10 cellular contexts compared by ENCODE assay signal in the genomic region with DNA sequence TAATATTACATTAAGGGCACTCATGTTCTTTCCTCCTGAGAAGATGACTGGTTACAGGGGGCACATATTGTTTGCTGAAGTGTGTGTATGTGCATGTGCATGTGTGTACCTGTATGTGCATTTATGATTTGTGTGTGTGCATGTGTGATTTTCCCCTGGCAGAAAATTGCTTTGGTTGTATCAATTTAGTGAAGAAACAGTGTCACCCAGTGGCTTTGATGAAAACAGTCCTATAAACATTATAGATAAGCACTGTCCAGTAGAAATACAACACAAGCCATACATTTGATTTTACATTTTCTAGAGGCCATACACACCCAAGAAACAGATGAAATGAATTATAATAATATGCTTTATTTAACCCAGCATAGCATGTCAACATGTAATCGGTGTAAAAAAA. TPM values are rescaled to one million over a fixed set of nuclear protein-coding genes. Genes with fewer than 3 reads are reported as not detected.
DNase-seq lines count a peak whose midpoint lies in the region; ATAC-seq, FAIRE-seq and TF ChIP-seq lines count a peak whose summit lies in the region.
"Had no signal": no experiment of that assay in that cellular context is flagged by ENCODE, and none has a peak within 500 bp of the region (broad histone marks: within the 10 kb centered on the region; RNA-seq: fewer than 3 reads in every experiment).

No MANE protein-coding gene starts in this region.

- peaks cover 6 to 86% (median 78%) of the 10 kb centered on the region in 4 donors for H3K4me1 ChIP-seq in esophagus muscularis mucosa
- no peaks in the 10 kb centered on the region for H3K4me1 ChIP-seq in pancreas
- H3K4me1 ChIP-seq: left lung had no signal

- no peak overlapping the region for H3K4me3 ChIP-seq in esophagus muscularis mucosa
- no peak overlapping the region for H3K4me3 ChIP-seq in pancreas
- H3K4me3 ChIP-seq: left lung had no signal

- H3K9me3 ChIP-seq in esophagus muscularis mucosa (no peaks in the 10 kb centered on the region), pancreas (no peaks in the 10 kb centered on the region)
- H3K9me3 ChIP-seq: left lung had no signal

- H3K4me1 Mint-ChIP-seq in activated T-helper 2 cell treated with anti-CD3 and anti-CD28 coated beads, Interferon-gamma antibody, Interleukin-2, Interleukin-4, amounts not matched to agents 10 μg/mL and 5 μg/mL and 100 μg/mL, durations not matched to agents 14 hours and 24 hours and 36 hours (ENCODE audit: low read depth), result no peaks in the 10 kb centered on the region
- H3K4me1 Mint-ChIP-seq: activated naive CD8-positive, alpha-beta T cell treated with anti-CD3 and anti-CD28 coated beads, Interleukin-2, amount 10 ng/mL, durations not matched to agents 7 days and 5 days had no signal

- H3K36me3 ChIP-seq in esophagus muscularis mucosa (no peaks in the 10 kb centered on the region), pancreas (no peaks in the 10 kb centered on the region)
- H3K36me3 ChIP-seq: left lung had no signal

- TF ChIP-seq EP300 in esophagus muscularis mucosa (IDR thresholded peaks at IDR 0.05), result no peak

- whole genome bisulfite sequencing in esophagus muscularis mucosa, result 85% methylated on average over 1 of the region's 1 CpG
- WGBS in pancreas, 2 donors, result 78 to 90% methylated on average over 1 of the region's 1 CpG

- no peaks in the 10 kb centered on the region for H3K36me3 Mint-ChIP-seq in activated T-helper 2 cell treated with anti-CD3 and anti-CD28 coated beads, Interferon-gamma antibody, Interleukin-2, Interleukin-4, amounts not matched to agents 10 μg/mL and 5 μg/mL and 100 μg/mL, durations not matched to agents 14 hours and 24 hours and 36 hours (ENCODE audit: low read depth)
- H3K36me3 Mint-ChIP-seq: activated naive CD8-positive, alpha-beta T cell treated with anti-CD3 and anti-CD28 coated beads, Interleukin-2, amount 10 ng/mL, durations not matched to agents 7 days and 5 days had no signal

- ATAC-seq in pancreas, result peak; percentile 43 to 68 (median 50)
- ATAC-seq: left lung had no signal

- intact Hi-C loops in esophagus muscularis mucosa (cut with DNase I), result loop anchor here (5.0 kb wide), 1 partner anchor 85 kb away; no protein-coding TSS in a partner anchor
- intact Hi-C loops in pancreas (cut with DNase I), result no loop called here
- intact Hi-C loops in activated T-helper 2 cell treated with anti-CD3 and anti-CD28 coated beads, Interferon-gamma antibody, Interleukin-2, Interleukin-4, amounts not matched to agents 10 μg/mL and 5 μg/mL and 100 μg/mL, durations not matched to agents 14 hours and 24 hours and 36 hours (cut with micrococcal nuclease), result loop anchor here (5.0 to 10.0 kb wide), 2 partner anchors 462 to 640 kb away; no protein-coding TSS in a partner anchor

- H3K27me3 ChIP-seq in esophagus muscularis mucosa (no peaks in the 10 kb centered on the region), pancreas (peaks cover 0 to 5% (median 0%) of the 10 kb centered on the region in 4 donors)

- H3K27ac ChIP-seq in esophagus muscularis mucosa (replicated peaks in 1 of 4) (no peak overlapping the region), pancreas (no peak overlapping the region)
- H3K27ac ChIP-seq: left lung had no signal

- peak; percentile 64 for DNase-seq in NCI-H82 (lab: John Stamatoyannopoulos, UW)
- no peak for DNase-seq in esophagus muscularis mucosa (ENCODE audit: extremely low spot score)
- no peak for DNase-seq in pancreas
- DNase-seq in mucosa of gallbladder (ENCODE audit: low spot score), result no peak
- no peak for DNase-seq in activated naive CD4-positive, alpha-beta T cell treated with anti-CD3 and anti-CD28 coated beads, Interleukin-2, amount 50 U/mL, for 16 hours
- DNase-seq in activated T-helper 2 cell treated with anti-CD3 and anti-CD28 coated beads, Interferon-gamma antibody, Interleukin-2, Interleukin-4, amounts not matched to agents 10 μg/mL and 5 μg/mL and 100 μg/mL, durations not matched to agents 14 hours and 24 hours and 36 hours (ENCODE audit: low spot score), result no peak
- no peak for DNase-seq in anterior cingulate cortex (lab: John Stamatoyannopoulos, UW)
- DNase-seq: activated naive CD8-positive, alpha-beta T cell treated with anti-CD3 and anti-CD28 coated beads, Interleukin-2, amount 10 ng/mL, durations not matched to agents 7 days and 5 days; left lung had no signal

- FAIRE-seq in pancreas (lab: Jason Lieb, UNC), result peak; percentile 49

- TF ChIP-seq CTCF in GM12873 (IDR thresholded peaks at IDR 0.05; ENCODE audit: insufficient read depth, low read depth, low read length, missing control alignments), result peak; percentile 15
- peak; percentile 23 to 31 (median 29) for TF ChIP-seq CTCF in esophagus muscularis mucosa (IDR thresholded peaks at IDR 0.05)
- TF ChIP-seq CTCF in pancreas (IDR thresholded peaks at IDR 0.05), result peak in 1 of 4 donors; percentile 10

- no peak for TF ChIP-seq POLR2A in esophagus muscularis mucosa (IDR thresholded peaks at IDR 0.05; ENCODE audit: low read depth)

- no peaks in the 10 kb centered on the region for H3K9me3 Mint-ChIP-seq in activated T-helper 2 cell treated with anti-CD3 and anti-CD28 coated beads, Interferon-gamma antibody, Interleukin-2, Interleukin-4, amounts not matched to agents 10 μg/mL and 5 μg/mL and 100 μg/mL, durations not matched to agents 14 hours and 24 hours and 36 hours
- H3K9me3 Mint-ChIP-seq: activated naive CD8-positive, alpha-beta T cell treated with anti-CD3 and anti-CD28 coated beads, Interleukin-2, amount 10 ng/mL, durations not matched to agents 7 days and 5 days had no signal

- H3K27ac Mint-ChIP-seq in activated T-helper 2 cell treated with anti-CD3 and anti-CD28 coated beads, Interferon-gamma antibody, Interleukin-2, Interleukin-4, amounts not matched to agents 10 μg/mL and 5 μg/mL and 100 μg/mL, durations not matched to agents 14 hours and 24 hours and 36 hours, result no peak overlapping the region
- H3K27ac Mint-ChIP-seq: activated naive CD8-positive, alpha-beta T cell treated with anti-CD3 and anti-CD28 coated beads, Interleukin-2, amount 10 ng/mL, durations not matched to agents 7 days and 5 days had no signal

- H3K4me3 Mint-ChIP-seq in activated T-helper 2 cell treated with anti-CD3 and anti-CD28 coated beads, Interferon-gamma antibody, Interleukin-2, Interleukin-4, amounts not matched to agents 10 μg/mL and 5 μg/mL and 100 μg/mL, durations not matched to agents 14 hours and 24 hours and 36 hours (ENCODE audit: low read depth), result no peak overlapping the region
- H3K4me3 Mint-ChIP-seq: activated naive CD8-positive, alpha-beta T cell treated with anti-CD3 and anti-CD28 coated beads, Interleukin-2, amount 10 ng/mL, durations not matched to agents 7 days and 5 days had no signal

- no peaks in the 10 kb centered on the region for H3K27me3 Mint-ChIP-seq in activated T-helper 2 cell treated with anti-CD3 and anti-CD28 coated beads, Interferon-gamma antibody, Interleukin-2, Interleukin-4, amounts not matched to agents 10 μg/mL and 5 μg/mL and 100 μg/mL, durations not matched to agents 14 hours and 24 hours and 36 hours (ENCODE audit: low read depth)

RNA-seq across cellular contexts. Expression of a gene that starts 8.6 kb away (rescaled TPM):
- total RNA-seq in esophagus muscularis mucosa (100 to 1,000 TPM in 2 of 4 donors, 10 to 100 TPM in 2; 93.8 to 155 (median 106) TPM), pancreas (10 to 100 TPM; 10.8 to 16.5 (median 14.4) TPM), mucosa of gallbladder (8.5 TPM)
- polyA plus RNA-seq in pancreas, result 1 to 10 TPM; 4.9 to 8.4 TPM
- total RNA-seq in activated T-helper 2 cell treated with anti-CD3 and anti-CD28 coated beads, Interferon-gamma antibody, Interleukin-2, Interleukin-4, amounts not matched to agents 10 μg/mL and 5 μg/mL and 100 μg/mL, durations not matched to agents 14 hours and 24 hours and 36 hours, result 0.07 and 0.14 TPM in 2 replicates
- total RNA-seq: activated naive CD8-positive, alpha-beta T cell treated with anti-CD3 and anti-CD28 coated beads, Interleukin-2, amount 10 ng/mL, durations not matched to agents 7 days and 5 days had no signal

Comparison
In these comparisons a context has a peak if more than half of its experiments do, and no peak if none do; other contexts are left out.
1. RNA of a gene that starts 8.6 kb away (total RNA-seq): 93.8 to 155 TPM in esophagus muscularis mucosa; 10.8 to 16.5 TPM in pancreas, 8.5 TPM in mucosa of gallbladder (single experiment) and 0.07 to 0.14 TPM in activated T-helper 2 cell treated with anti-CD3 and anti-CD28 coated beads, Interferon-gamma antibody, Interleukin-2, Interleukin-4, amounts not matched to agents 10 μg/mL and 5 μg/mL and 100 μg/mL, durations not matched to agents 14 hours and 24 hours and 36 hours; every median in the first group is over 4 times any median in the second.
2. intact Hi-C loops: an anchor here in esophagus muscularis mucosa (5.0 kb wide) and activated T-helper 2 cell treated with anti-CD3 and anti-CD28 coated beads, Interferon-gamma antibody, Interleukin-2, Interleukin-4, amounts not matched to agents 10 μg/mL and 5 μg/mL and 100 μg/mL, durations not matched to agents 14 hours and 24 hours and 36 hours (5.0 to 10.0 kb wide); none called in pancreas.